Comparison of ENCODE assay signal across 1 cellular context in the genomic region with DNA sequence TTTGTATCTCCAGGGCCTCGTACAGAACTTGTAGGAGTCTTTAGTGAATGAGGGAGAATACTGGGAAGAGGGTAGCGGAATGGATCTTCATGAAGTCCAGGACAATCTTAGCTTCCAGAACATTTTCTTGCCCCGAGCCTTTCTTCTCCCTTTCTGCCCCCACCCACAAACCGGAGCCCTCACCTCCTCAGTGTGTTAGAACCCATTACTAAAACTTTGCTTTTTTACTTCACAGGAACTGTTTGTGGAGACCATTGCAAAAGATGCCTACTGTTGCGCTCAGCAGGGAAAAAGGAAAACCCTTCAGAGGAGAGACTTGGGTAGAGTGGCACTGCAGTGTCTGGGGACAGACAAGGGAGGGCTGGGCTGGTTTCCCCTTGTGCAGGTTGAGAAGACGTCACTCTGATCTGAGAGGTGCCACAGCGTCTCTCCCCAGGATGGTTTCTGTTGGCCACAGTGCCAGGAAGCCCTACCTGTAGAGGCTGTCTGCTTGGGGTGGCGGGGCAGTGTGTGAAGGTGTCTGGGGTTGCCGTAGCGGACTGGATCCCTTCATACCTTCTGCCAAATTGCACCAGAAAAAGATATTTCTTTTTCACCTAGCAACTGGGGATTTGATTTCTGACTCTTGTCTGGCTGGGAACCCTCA.
TF ChIP-seq lines count a peak whose summit lies in the region.

No MANE protein-coding gene starts in this region.

TF ChIP-seq in SK-N-SH treated with all-trans-retinoic acid at 6 μM for 48 hours, 23 proteins besides CTCF, POLR2A, EP300 and RAD21 (continued from another document):
- TF ChIP-seq BACH2 (CRISPR knock-in tag; IDR thresholded peaks at IDR 0.05; ENCODE audit: borderline replicate concordance), result no peak
